In genomic region chr15:63133786-63134185, GRCh38 we compare ENCODE assay signal across 14 cellular contexts. TPM values are rescaled to one million over a fixed set of nuclear protein-coding genes. Genes with fewer than 3 reads are reported as not detected.
DNase-seq lines count a peak whose midpoint lies in the region; ATAC-seq and TF ChIP-seq lines count a peak whose summit lies in the region.
"Had no signal": no experiment of that assay in that cellular context is flagged by ENCODE, and none has a peak within 500 bp of the region (broad histone marks: within the 10 kb centered on the region; RNA-seq: fewer than 3 reads in every experiment).

No MANE protein-coding gene starts in this region.

- H3K9me3 ChIP-seq in PC-3 (ENCODE audit: low read length) (no peaks in the 10 kb centered on the region), lower lobe of right lung (no peaks in the 10 kb centered on the region)
- H3K9me3 ChIP-seq: mucosa of descending colon had no signal

- H3K4me3 ChIP-seq in PC-3 (ENCODE audit: low read length) (no peak overlapping the region), coronary artery (no peak overlapping the region), lower lobe of right lung (no peak overlapping the region)
- H3K4me3 ChIP-seq: GM23338, mucosa of descending colon had no signal

- no peaks in the 10 kb centered on the region for H3K36me3 ChIP-seq in PC-3 (ENCODE audit: low read depth, low read length)
- peaks cover 29% of the 10 kb centered on the region for H3K36me3 ChIP-seq in lower lobe of right lung

- CTCF ChIA-PET in PC-3 (lab: Charles Lee) = no interaction called here

- H3K79me2 ChIP-seq in PC-3 (ENCODE audit: low read length) = no peaks in the 10 kb centered on the region

- H3K4me2 ChIP-seq in PC-3 (ENCODE audit: low read length) = peak overlapping the region; percentile 53
- H3K4me2 ChIP-seq: GM23338 had no signal

- no peak for TF ChIP-seq CTCF in PC-3 (conservative IDR thresholded peaks at IDR 0.05; ENCODE audit: low read depth, low read length)
- no peak for TF ChIP-seq CTCF in coronary artery (IDR thresholded peaks at IDR 0.05)
- no peak for TF ChIP-seq CTCF in lower lobe of right lung (IDR thresholded peaks at IDR 0.05)

- no peaks in the 10 kb centered on the region for H3F3A ChIP-seq in PC-3 (ENCODE audit: low read length, unreplicated experiment)

- no TSS peak for BruUV-seq in PC-3 (replicated peaks; lab: Mats Ljungman, UMichigan)

- H4K20me1 ChIP-seq in PC-3 (ENCODE audit: low read length) = no peaks in the 10 kb centered on the region

- intact Hi-C loops in PC-3 (cut with micrococcal nuclease) (no loop called here), lower lobe of right lung (cut with DNase I) (no loop called here)

- H3K27ac ChIP-seq in PC-3 (ENCODE audit: low read length) = peak overlapping the region; percentile 30; the same call in 1 of the 2 replicates
- peak overlapping the region; percentile 22 to 29 for H3K27ac ChIP-seq in coronary artery
- peak overlapping the region; percentile 39 for H3K27ac ChIP-seq in lower lobe of right lung

- no peak overlapping the region for H2AFZ ChIP-seq in PC-3 (ENCODE audit: low read length)
- H2AFZ ChIP-seq: GM23338 had no signal

- ATAC-seq in PC-3 = peak; percentile 70
- no peak for ATAC-seq in lower lobe of right lung
- no peak for ATAC-seq in HG02798 (IDR thresholded peaks at IDR 0.05; ENCODE audit: poor library complexity, unreplicated experiment)
- ATAC-seq: activated T-cell treated with anti-CD3 and anti-CD28 coated beads, Interleukin-2, amount 50 U/mL, for 72 hours; mucosa of descending colon had no signal

- H3K27me3 ChIP-seq in PC-3 (ENCODE audit: low read length) (no peaks in the 10 kb centered on the region), lower lobe of right lung (ENCODE audit: low read depth) (no peaks in the 10 kb centered on the region)

- peaks cover 30% of the 10 kb centered on the region for H3K4me1 ChIP-seq in PC-3 (ENCODE audit: insufficient read depth, low read length)
- peaks cover 15% of the 10 kb centered on the region for H3K4me1 ChIP-seq in lower lobe of right lung

- DNase-seq in PC-3 (peak; percentile 30), coronary artery (ENCODE audit: low spot score) (no peak), lower lobe of right lung (no peak), NCI-H510A treated with DMSO at 0.1 percent for 48 hours (lab: John Stamatoyannopoulos, UW) (no peak), NCI-H1048 (lab: John Stamatoyannopoulos, UW) (no peak)
- DNase-seq in activated effector memory CD4-positive, alpha-beta T cell treated with anti-CD3 and anti-CD28 coated beads, Interleukin-2, amount 50 U/mL, for 16 hours = no peak
- DNase-seq: activated CD4-positive, alpha-beta T cell treated with anti-CD3 and anti-CD28 coated beads, Interleukin-2, amount 50 U/mL, for 1 hour; activated T-cell treated with anti-CD3 and anti-CD28 coated beads, Interleukin-2, amount 50 U/mL, for 72 hours; CD8-positive, alpha-beta memory T cell; mucosa of descending colon; posterior cingulate gyrus; Right ventricle myocardium superior had no signal

- POLR2A ChIA-PET in PC-3 (lab: Charles Lee; ENCODE audit: unreplicated experiment) = no interaction called here

- no peaks in the 10 kb centered on the region for H3K9me2 ChIP-seq in PC-3 (replicated peaks; ENCODE audit: low read length)

- H3K9ac ChIP-seq in PC-3 (ENCODE audit: low read length) = no peak overlapping the region

RNA-seq across cellular contexts. Expression of gene LACTB, which starts 12.1 kb away (rescaled TPM):
- total RNA-seq in PC-3 (2014; rRNA removed) = 9.2 and 11.2 TPM in 2 replicates
- total RNA-seq in lower lobe of right lung = 34.7 TPM

RNA-seq across cellular contexts. Expression of gene RPS27L, which starts 23.5 kb away (rescaled TPM):
- total RNA-seq in PC-3 (2014; rRNA removed) (33.9 and 48.5 TPM in 2 replicates), lower lobe of right lung (184 TPM)

RNA-seq across cellular contexts. Expression of gene RAB8B, which starts 55.6 kb away (rescaled TPM):
- total RNA-seq in PC-3 (2014; rRNA removed) = 6.2 and 8.5 TPM in 2 replicates
- 72.7 TPM for total RNA-seq in lower lobe of right lung
